Comparison of ENCODE assay signal across 1 cellular context in the genomic region with DNA sequence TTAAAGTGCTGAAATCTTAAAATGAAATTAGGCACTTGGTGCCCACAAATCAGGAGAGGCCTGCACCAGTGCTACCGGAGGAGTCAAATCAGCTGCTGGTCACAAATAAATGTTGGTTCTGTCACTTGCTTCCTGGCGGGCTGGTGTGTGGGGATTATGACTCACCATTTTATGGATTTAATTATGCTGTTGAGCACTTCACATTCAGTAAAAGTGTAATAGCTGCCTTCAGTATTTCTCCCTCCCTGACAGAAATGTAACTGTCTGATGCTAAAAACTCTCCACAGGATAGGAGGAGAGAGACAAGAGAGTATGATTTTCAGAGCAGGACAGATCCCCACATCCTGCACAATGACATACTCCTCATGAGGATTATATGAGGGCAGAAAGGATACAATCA.
TF ChIP-seq lines count a peak whose summit lies in the region.

No MANE protein-coding gene starts in this region.

TF ChIP-seq in HEK293, 187 proteins besides CTCF, POLR2A, EP300 and RAD21 (continued from another document and continues in another):
- TF ChIP-seq, protein P1, sequence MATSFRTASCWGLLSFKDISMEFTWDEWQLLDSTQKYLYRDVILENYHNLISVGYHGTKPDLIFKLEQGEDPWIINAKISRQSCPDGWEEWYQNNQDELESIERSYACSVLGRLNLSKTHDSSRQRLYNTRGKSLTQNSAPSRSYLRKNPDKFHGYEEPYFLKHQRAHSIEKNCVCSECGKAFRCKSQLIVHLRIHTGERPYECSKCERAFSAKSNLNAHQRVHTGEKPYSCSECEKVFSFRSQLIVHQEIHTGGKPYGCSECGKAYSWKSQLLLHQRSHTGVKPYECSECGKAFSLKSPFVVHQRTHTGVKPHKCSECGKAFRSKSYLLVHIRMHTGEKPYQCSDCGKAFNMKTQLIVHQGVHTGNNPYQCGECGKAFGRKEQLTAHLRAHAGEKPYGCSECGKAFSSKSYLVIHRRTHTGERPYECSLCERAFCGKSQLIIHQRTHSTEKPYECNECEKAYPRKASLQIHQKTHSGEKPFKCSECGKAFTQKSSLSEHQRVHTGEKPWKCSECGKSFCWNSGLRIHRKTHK (tag by site-specific recombination; IDR thresholded peaks at IDR 0.05): no peak
- TF ChIP-seq YY2 (tag by site-specific recombination; IDR thresholded peaks at IDR 0.05) (no peak), ZNF792 (tag by site-specific recombination; IDR thresholded peaks at IDR 0.05) (no peak), ZSCAN30 (tag by site-specific recombination; IDR thresholded peaks at IDR 0.05) (peak; percentile 56; the same call in 1 of the 2 replicates), ZNF514 (tag by site-specific recombination; IDR thresholded peaks at IDR 0.05) (no peak), BCL11A (tag by site-specific recombination; IDR thresholded peaks at IDR 0.05; ENCODE audit: low read depth) (no peak), ZFP3 (tag by site-specific recombination; IDR thresholded peaks at IDR 0.05; ENCODE audit: low read depth) (no peak), ZNF10 (tag by site-specific recombination; IDR thresholded peaks at IDR 0.05) (peak; percentile 65; the same call in 1 of the 2 replicates), ZNF433 (tag by site-specific recombination; IDR thresholded peaks at IDR 0.05; ENCODE audit: low read depth) (no peak), ZNF37A (tag by site-specific recombination; IDR thresholded peaks at IDR 0.05) (no peak), ZNF112 (tag by site-specific recombination; IDR thresholded peaks at IDR 0.05) (no peak), MZF1 (tag by site-specific recombination; IDR thresholded peaks at IDR 0.05; ENCODE audit: borderline replicate concordance) (peak; percentile 87), ZNF707 (tag by site-specific recombination; IDR thresholded peaks at IDR 0.05) (no peak), ZNF114 (tag by site-specific recombination; IDR thresholded peaks at IDR 0.05) (no peak), ZNF426 (tag by site-specific recombination; IDR thresholded peaks at IDR 0.05) (no peak), ZFP41 (tag by site-specific recombination; IDR thresholded peaks at IDR 0.05; ENCODE audit: borderline replicate concordance) (no peak), ZBTB20 (tag by site-specific recombination; IDR thresholded peaks at IDR 0.05) (no peak), ZNF121 (tag by site-specific recombination; IDR thresholded peaks at IDR 0.05) (no peak), ZNF585B (tag by site-specific recombination; IDR thresholded peaks at IDR 0.05) (no peak), ZNF600 (tag by site-specific recombination; IDR thresholded peaks at IDR 0.05) (peak; percentile 59; the same call in 1 of the 2 replicates), ZNF76 (tag by site-specific recombination; IDR thresholded peaks at IDR 0.05; ENCODE audit: borderline replicate concordance, low read depth) (no peak; the same call in 1 of the 2 replicates), SP2 (tag by site-specific recombination; IDR thresholded peaks at IDR 0.05) (no peak), ZNF776 (tag by site-specific recombination; IDR thresholded peaks at IDR 0.05; ENCODE audit: borderline replicate concordance) (no peak), ZNF214 (tag by site-specific recombination; IDR thresholded peaks at IDR 0.05; ENCODE audit: borderline replicate concordance) (no peak), ZNF473 (tag by site-specific recombination; IDR thresholded peaks at IDR 0.05) (no peak), ZNF404 (tag by site-specific recombination; IDR thresholded peaks at IDR 0.05) (no peak), ZNF701 (tag by site-specific recombination; IDR thresholded peaks at IDR 0.05) (no peak), ZNF529 (tag by site-specific recombination; IDR thresholded peaks at IDR 0.05; ENCODE audit: insufficient replicate concordance) (no peak), ZNF521 (tag by site-specific recombination; IDR thresholded peaks at IDR 0.05) (no peak), ZIC2 (tag by site-specific recombination; IDR thresholded peaks at IDR 0.05) (no peak), ZNF138 (tag by site-specific recombination; IDR thresholded peaks at IDR 0.05; ENCODE audit: borderline replicate concordance) (no peak), EGR2 (tag by site-specific recombination; IDR thresholded peaks at IDR 0.05; ENCODE audit: low read depth) (no peak), ZNF626 (tag by site-specific recombination; IDR thresholded peaks at IDR 0.05) (no peak), ZNF354C (tag by site-specific recombination; IDR thresholded peaks at IDR 0.05; ENCODE audit: borderline replicate concordance, low read depth) (no peak), ZNF660 (tag by site-specific recombination; IDR thresholded peaks at IDR 0.05) (peak; percentile 90), ZNF510 (tag by site-specific recombination; IDR thresholded peaks at IDR 0.05; ENCODE audit: insufficient replicate concordance) (no peak), BCL11B (tag by site-specific recombination; IDR thresholded peaks at IDR 0.05; ENCODE audit: low read depth) (no peak), SP3 (tag by site-specific recombination; IDR thresholded peaks at IDR 0.05) (no peak), GLI2 (tag by site-specific recombination; IDR thresholded peaks at IDR 0.05; ENCODE audit: borderline replicate concordance, low read depth) (no peak), ZNF555 (tag by site-specific recombination; conservative IDR thresholded peaks at IDR 0.05) (no peak), ZNF2 (tag by site-specific recombination; IDR thresholded peaks at IDR 0.05) (no peak), KLF9 (tag by site-specific recombination; IDR thresholded peaks at IDR 0.05; ENCODE audit: low read depth) (no peak), ZNF548 (tag by site-specific recombination; IDR thresholded peaks at IDR 0.05) (no peak), ZNF174 (tag by site-specific recombination; IDR thresholded peaks at IDR 0.05) (no peak), ZNF837 (tag by site-specific recombination; IDR thresholded peaks at IDR 0.05) (no peak), ZNF747 (tag by site-specific recombination; IDR thresholded peaks at IDR 0.05) (no peak), KLF16 (tag by site-specific recombination; IDR thresholded peaks at IDR 0.05) (no peak), ZNF24 (tag by site-specific recombination; IDR thresholded peaks at IDR 0.05) (no peak; the same call in 1 of the 2 replicates), ZNF133 (tag by site-specific recombination; IDR thresholded peaks at IDR 0.05) (no peak), ZNF621 (tag by site-specific recombination; IDR thresholded peaks at IDR 0.05) (no peak), OVOL3 (tag by site-specific recombination; IDR thresholded peaks at IDR 0.05) (peak; percentile 64; the same call in 1 of the 2 replicates), SCRT1 (tag by site-specific recombination; IDR thresholded peaks at IDR 0.05; ENCODE audit: borderline replicate concordance) (no peak)
- TF ChIP-seq, protein P2, sequence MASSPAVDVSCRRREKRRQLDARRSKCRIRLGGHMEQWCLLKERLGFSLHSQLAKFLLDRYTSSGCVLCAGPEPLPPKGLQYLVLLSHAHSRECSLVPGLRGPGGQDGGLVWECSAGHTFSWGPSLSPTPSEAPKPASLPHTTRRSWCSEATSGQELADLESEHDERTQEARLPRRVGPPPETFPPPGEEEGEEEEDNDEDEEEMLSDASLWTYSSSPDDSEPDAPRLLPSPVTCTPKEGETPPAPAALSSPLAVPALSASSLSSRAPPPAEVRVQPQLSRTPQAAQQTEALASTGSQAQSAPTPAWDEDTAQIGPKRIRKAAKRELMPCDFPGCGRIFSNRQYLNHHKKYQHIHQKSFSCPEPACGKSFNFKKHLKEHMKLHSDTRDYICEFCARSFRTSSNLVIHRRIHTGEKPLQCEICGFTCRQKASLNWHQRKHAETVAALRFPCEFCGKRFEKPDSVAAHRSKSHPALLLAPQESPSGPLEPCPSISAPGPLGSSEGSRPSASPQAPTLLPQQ (tag by site-specific recombination; IDR thresholded peaks at IDR 0.05): no peak
- TF ChIP-seq, protein P3, sequence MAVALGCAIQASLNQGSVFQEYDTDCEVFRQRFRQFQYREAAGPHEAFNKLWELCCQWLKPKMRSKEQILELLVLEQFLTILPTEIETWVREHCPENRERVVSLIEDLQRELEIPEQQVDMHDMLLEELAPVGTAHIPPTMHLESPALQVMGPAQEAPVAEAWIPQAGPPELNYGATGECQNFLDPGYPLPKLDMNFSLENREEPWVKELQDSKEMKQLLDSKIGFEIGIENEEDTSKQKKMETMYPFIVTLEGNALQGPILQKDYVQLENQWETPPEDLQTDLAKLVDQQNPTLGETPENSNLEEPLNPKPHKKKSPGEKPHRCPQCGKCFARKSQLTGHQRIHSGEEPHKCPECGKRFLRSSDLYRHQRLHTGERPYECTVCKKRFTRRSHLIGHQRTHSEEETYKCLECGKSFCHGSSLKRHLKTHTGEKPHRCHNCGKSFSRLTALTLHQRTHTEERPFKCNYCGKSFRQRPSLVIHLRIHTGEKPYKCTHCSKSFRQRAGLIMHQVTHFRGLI (tag by site-specific recombination; IDR thresholded peaks at IDR 0.05): no peak
- TF ChIP-seq, protein P4, sequence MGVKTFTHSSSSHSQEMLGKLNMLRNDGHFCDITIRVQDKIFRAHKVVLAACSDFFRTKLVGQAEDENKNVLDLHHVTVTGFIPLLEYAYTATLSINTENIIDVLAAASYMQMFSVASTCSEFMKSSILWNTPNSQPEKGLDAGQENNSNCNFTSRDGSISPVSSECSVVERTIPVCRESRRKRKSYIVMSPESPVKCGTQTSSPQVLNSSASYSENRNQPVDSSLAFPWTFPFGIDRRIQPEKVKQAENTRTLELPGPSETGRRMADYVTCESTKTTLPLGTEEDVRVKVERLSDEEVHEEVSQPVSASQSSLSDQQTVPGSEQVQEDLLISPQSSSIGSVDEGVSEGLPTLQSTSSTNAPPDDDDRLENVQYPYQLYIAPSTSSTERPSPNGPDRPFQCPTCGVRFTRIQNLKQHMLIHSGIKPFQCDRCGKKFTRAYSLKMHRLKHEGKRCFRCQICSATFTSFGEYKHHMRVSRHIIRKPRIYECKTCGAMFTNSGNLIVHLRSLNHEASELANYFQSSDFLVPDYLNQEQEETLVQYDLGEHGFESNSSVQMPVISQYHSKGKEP (tag by site-specific recombination; IDR thresholded peaks at IDR 0.05): 0 out of 2 replicates have a peak, but pooled peaks have one; percentile 40
- TF ChIP-seq, protein P5, sequence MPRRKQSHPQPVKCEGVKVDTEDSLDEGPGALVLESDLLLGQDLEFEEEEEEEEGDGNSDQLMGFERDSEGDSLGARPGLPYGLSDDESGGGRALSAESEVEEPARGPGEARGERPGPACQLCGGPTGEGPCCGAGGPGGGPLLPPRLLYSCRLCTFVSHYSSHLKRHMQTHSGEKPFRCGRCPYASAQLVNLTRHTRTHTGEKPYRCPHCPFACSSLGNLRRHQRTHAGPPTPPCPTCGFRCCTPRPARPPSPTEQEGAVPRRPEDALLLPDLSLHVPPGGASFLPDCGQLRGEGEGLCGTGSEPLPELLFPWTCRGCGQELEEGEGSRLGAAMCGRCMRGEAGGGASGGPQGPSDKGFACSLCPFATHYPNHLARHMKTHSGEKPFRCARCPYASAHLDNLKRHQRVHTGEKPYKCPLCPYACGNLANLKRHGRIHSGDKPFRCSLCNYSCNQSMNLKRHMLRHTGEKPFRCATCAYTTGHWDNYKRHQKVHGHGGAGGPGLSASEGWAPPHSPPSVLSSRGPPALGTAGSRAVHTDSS (tag by site-specific recombination; IDR thresholded peaks at IDR 0.05): no peak
- TF ChIP-seq, protein P6, sequence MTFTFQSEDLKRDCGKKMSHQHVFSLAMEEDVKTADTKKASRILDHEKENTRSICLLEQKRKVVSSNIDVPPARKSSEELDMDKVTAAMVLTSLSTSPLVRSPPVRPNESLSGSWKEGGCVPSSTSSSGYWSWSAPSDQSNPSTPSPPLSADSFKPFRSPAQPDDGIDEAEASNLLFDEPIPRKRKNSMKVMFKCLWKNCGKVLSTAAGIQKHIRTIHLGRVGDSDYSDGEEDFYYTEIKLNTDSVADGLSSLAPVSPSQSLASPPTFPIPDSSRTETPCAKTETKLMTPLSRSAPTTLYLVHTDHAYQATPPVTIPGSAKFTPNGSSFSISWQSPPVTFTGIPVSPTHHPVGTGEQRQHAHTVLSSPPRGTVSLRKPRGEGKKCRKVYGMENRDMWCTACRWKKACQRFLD (tag by site-specific recombination; IDR thresholded peaks at IDR 0.05): no peak
- TF ChIP-seq, protein P7, sequence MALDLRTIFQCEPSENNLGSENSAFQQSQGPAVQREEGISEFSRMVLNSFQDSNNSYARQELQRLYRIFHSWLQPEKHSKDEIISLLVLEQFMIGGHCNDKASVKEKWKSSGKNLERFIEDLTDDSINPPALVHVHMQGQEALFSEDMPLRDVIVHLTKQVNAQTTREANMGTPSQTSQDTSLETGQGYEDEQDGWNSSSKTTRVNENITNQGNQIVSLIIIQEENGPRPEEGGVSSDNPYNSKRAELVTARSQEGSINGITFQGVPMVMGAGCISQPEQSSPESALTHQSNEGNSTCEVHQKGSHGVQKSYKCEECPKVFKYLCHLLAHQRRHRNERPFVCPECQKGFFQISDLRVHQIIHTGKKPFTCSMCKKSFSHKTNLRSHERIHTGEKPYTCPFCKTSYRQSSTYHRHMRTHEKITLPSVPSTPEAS (tag by site-specific recombination; IDR thresholded peaks at IDR 0.05): no peak
- TF ChIP-seq, protein P8, sequence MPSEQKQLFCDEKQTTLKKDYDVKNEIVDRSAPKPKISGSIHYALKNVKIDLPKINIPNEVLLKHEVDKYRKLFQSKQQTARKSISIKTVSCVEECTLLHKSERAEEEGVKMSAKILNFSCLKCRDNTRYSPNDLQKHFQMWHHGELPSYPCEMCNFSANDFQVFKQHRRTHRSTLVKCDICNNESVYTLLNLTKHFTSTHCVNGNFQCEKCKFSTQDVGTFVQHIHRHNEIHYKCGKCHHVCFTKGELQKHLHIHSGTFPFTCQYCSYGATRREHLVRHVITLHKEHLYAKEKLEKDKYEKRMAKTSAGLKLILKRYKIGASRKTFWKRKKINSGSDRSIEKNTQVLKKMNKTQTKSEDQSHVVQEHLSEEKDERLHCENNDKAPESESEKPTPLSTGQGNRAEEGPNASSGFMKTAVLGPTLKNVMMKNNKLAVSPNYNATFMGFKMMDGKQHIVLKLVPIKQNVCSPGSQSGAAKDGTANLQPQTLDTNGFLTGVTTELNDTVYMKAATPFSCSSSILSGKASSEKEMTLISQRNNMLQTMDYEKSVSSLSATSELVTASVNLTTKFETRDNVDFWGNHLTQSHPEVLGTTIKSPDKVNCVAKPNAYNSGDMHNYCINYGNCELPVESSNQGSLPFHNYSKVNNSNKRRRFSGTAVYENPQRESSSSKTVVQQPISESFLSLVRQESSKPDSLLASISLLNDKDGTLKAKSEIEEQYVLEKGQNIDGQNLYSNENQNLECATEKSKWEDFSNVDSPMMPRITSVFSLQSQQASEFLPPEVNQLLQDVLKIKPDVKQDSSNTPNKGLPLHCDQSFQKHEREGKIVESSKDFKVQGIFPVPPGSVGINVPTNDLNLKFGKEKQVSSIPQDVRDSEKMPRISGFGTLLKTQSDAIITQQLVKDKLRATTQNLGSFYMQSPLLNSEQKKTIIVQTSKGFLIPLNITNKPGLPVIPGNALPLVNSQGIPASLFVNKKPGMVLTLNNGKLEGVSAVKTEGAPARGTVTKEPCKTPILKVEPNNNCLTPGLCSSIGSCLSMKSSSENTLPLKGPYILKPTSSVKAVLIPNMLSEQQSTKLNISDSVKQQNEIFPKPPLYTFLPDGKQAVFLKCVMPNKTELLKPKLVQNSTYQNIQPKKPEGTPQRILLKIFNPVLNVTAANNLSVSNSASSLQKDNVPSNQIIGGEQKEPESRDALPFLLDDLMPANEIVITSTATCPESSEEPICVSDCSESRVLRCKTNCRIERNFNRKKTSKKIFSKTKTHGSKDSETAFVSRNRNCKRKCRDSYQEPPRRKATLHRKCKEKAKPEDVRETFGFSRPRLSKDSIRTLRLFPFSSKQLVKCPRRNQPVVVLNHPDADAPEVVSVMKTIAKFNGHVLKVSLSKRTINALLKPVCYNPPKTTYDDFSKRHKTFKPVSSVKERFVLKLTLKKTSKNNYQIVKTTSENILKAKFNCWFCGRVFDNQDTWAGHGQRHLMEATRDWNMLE (tag by site-specific recombination; conservative IDR thresholded peaks at IDR 0.05; ENCODE audit: low read depth): no peak
